ENCODE assay signal across 1 cellular context in genomic region chr2:171241771-171242170, GRCh38.
TF ChIP-seq lines count a peak whose summit lies in the region.

No MANE protein-coding gene starts in this region.

TF ChIP-seq in IMR-90, 13 proteins besides CTCF, POLR2A, EP300 and RAD21 (continued from another document):
- TF ChIP-seq ELK1 (IDR thresholded peaks at IDR 0.05; ENCODE audit: borderline replicate concordance, low read depth, low read length) (no peak), NFE2L2 (IDR thresholded peaks at IDR 0.05; ENCODE audit: low read depth, low read length) (no peak)
